In genomic region chr15:96014939-96015338, GRCh38 we compare ENCODE assay signal across 30 cellular contexts.
"Had no signal": no experiment of that assay in that cellular context is flagged by ENCODE, and none has a peak within 500 bp of the region (broad histone marks: within the 10 kb centered on the region; RNA-seq: fewer than 3 reads in every experiment).

No MANE protein-coding gene starts in this region.

- H2AFZ ChIP-seq: parathyroid adenoma had no signal

- H3K27ac ChIP-seq: neutrophil, ovary, parathyroid adenoma, psoas muscle, skin epidermis, spleen, suprapubic skin, testis, tibial artery, transverse colon, upper lobe of right lung, uterus had no signal

- H3K9me3 ChIP-seq: neutrophil, ovary, psoas muscle, spleen, suprapubic skin, testis, tibial artery, transverse colon, upper lobe of right lung, uterus had no signal

- H3K36me3 ChIP-seq: neutrophil, ovary, spleen, suprapubic skin, tibial artery, transverse colon, upper lobe of right lung, uterus had no signal

- H3K4me1 ChIP-seq: parathyroid adenoma, psoas muscle, spleen, suprapubic skin, testis, tibial artery, transverse colon, upper lobe of right lung, uterus had no signal

- H3K27me3 ChIP-seq: ovary, spleen, testis, tibial artery, transverse colon, upper lobe of right lung, uterus had no signal

- H3K9ac ChIP-seq: parathyroid adenoma had no signal

- DNase-seq: naive thymus-derived CD8-positive, alpha-beta T cell; nephron progenitor cell; occipital lobe; ovary; posterior cingulate gyrus; psoas muscle; right cardiac atrium; spleen; stimulated activated CD4-positive, alpha-beta T cell treated with anti-CD3 and anti-CD28 coated beads, Interleukin-12 subunit alpha, Interleukin-12 subunit beta, amount 100 ng/mL, for 4 hours; stimulated activated CD4-positive, alpha-beta T cell treated with anti-CD3 and anti-CD28 coated beads, Interleukin-1b, Interleukin-23, amount 100 ng/mL, for 48 hours; stimulated activated CD4-positive, alpha-beta T cell treated with anti-CD3 and anti-CD28 coated beads, Interleukin-4, amount 100 ng/mL, for 1 hour; stimulated activated CD4-positive, alpha-beta T cell treated with anti-CD3 and anti-CD28 coated beads, Interleukin-4, amount 100 ng/mL, for 4 hours; stimulated activated CD8-positive, alpha-beta memory T cell treated with anti-CD3 and anti-CD28 coated beads, Interleukin-4, amount 100 ng/mL, for 48 hours; stimulated activated naive CD4-positive, alpha-beta T cell; stimulated activated naive CD8-positive, alpha-beta T cell treated with anti-CD3 and anti-CD28 coated beads, Interleukin-15, amount 100 ng/mL, for 72 hours; stimulated activated naive CD8-positive, alpha-beta T cell treated with anti-CD3 and anti-CD28 coated beads, Interleukin-15, Interleukin-2, amounts not matched to agents 100 U/mL and 50 U/mL, for 24 hours; substantia nigra; testis; tibial artery; transverse colon; upper lobe of right lung; uterus had no signal

- H3K4me3 ChIP-seq: ovary, psoas muscle, skin epidermis, smooth muscle cell, spleen, suprapubic skin, testis, tibial artery, transverse colon, upper lobe of right lung, uterus had no signal

- H3K4me2 ChIP-seq: smooth muscle cell had no signal

- ATAC-seq: naive thymus-derived CD8-positive, alpha-beta T cell; natural killer cell treated with Interleukin-12 subunit alpha and Interleukin-12 subunit beta and Interleukin-15 and Interleukin-18, amount 100 ng/mL, for 72 hours; psoas muscle; right cardiac atrium; sciatic nerve; stimulated activated memory B cell treated with anti-CD40 and anti-IgM and Interleukin-4, amounts not matched to agents 10 μg/mL and 1 μg/mL and 100 μg/mL, for 72 hours; stimulated activated naive CD8-positive, alpha-beta T cell treated with anti-CD3 and anti-CD28 coated beads, Interleukin-15, amount 100 ng/mL, for 72 hours; stimulated activated naive CD8-positive, alpha-beta T cell treated with anti-CD3 and anti-CD28 coated beads, Interleukin-15, Interleukin-2, amounts not matched to agents 100 U/mL and 50 U/mL, for 24 hours; upper lobe of right lung had no signal
